In the genomic region with DNA sequence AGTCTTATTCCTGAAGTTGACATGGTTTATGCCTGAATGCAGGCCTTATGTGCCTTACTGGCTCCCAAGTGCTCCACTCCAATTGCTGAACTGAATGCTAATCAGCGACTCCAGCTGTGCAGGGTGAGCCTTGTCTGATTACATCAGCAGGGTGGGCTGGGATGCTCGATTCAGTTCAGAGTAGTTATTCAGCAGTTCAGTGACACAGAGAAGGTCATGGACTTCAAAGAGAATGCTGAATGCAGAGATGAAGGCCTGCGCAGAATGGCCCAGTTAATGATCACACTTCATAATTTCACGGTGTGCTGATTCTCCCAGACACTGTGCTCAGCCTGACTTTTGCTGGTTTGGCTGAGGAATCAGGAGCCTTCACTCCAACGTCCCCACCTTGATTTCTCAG, we compare ENCODE assay signal across 20 cellular contexts.
A peak's percentile ranks its signal among the peaks of the same experiment; 100 is the strongest.
DNase-seq lines count a peak whose midpoint lies in the region; ATAC-seq and TF ChIP-seq lines count a peak whose summit lies in the region.
"Had no signal": no experiment of that assay in that cellular context is flagged by ENCODE, and none has a peak within 500 bp of the region (broad histone marks: within the 10 kb centered on the region; RNA-seq: fewer than 3 reads in every experiment).

No MANE protein-coding gene starts in this region.

- no peaks in the 10 kb centered on the region for H3K36me3 ChIP-seq in CD8-positive, alpha-beta T cell (ENCODE audit: insufficient read depth, low read length)

- no peaks in the 10 kb centered on the region for H3K36me3 Mint-ChIP-seq in WTC11
- no peaks in the 10 kb centered on the region for H3K36me3 Mint-ChIP-seq in progenitor cell of endocrine pancreas (ENCODE audit: insufficient read depth)
- no peaks in the 10 kb centered on the region for H3K36me3 Mint-ChIP-seq in CD8-positive, alpha-beta T cell
- H3K36me3 Mint-ChIP-seq: activated CD4-positive, alpha-beta memory T cell treated with anti-CD3 and anti-CD28 coated beads for 36 hours; CD8-positive, alpha-beta memory T cell; natural killer cell had no signal

- no peaks in the 10 kb centered on the region for H3K27me3 ChIP-seq in CD8-positive, alpha-beta T cell (ENCODE audit: insufficient read depth, low read length)
- H3K27me3 ChIP-seq: body of pancreas had no signal

- CTCF ChIA-PET in WTC11 (lab: Charles Lee), result interaction anchor here (1.5 kb wide), 1 partner anchor 297 kb away, joined by 3 read pairs; no protein-coding TSS in a partner anchor
- CTCF ChIA-PET in CD8-positive, alpha-beta T cell (lab: Charles Lee), result no interaction called here

- no peaks in the 10 kb centered on the region for H3K4me1 ChIP-seq in CD8-positive, alpha-beta T cell (ENCODE audit: insufficient read depth, low read length)
- H3K4me1 ChIP-seq: body of pancreas had no signal

- H3K4me3 Mint-ChIP-seq in WTC11 (no peak overlapping the region), progenitor cell of endocrine pancreas (ENCODE audit: low read depth) (no peak overlapping the region)
- H3K4me3 Mint-ChIP-seq in CD8-positive, alpha-beta T cell, result no peak overlapping the region
- H3K4me3 Mint-ChIP-seq: activated CD4-positive, alpha-beta memory T cell treated with anti-CD3 and anti-CD28 coated beads for 36 hours; CD8-positive, alpha-beta memory T cell; natural killer cell had no signal

- H3K4me1 Mint-ChIP-seq in WTC11, result peaks cover 17% of the 10 kb centered on the region
- peaks cover 4% of the 10 kb centered on the region for H3K4me1 Mint-ChIP-seq in progenitor cell of endocrine pancreas (ENCODE audit: low read depth)
- no peaks in the 10 kb centered on the region for H3K4me1 Mint-ChIP-seq in CD8-positive, alpha-beta T cell (ENCODE audit: low read depth)
- H3K4me1 Mint-ChIP-seq: CD8-positive, alpha-beta memory T cell; natural killer cell had no signal

- no peak for TF ChIP-seq CTCF in WTC11 (IDR thresholded peaks at IDR 0.05)
- no peak for TF ChIP-seq CTCF in progenitor cell of endocrine pancreas (IDR thresholded peaks at IDR 0.05; ENCODE audit: unreplicated experiment)
- TF ChIP-seq CTCF in CD8-positive, alpha-beta T cell (IDR thresholded peaks at IDR 0.05), result no peak

- H3K27ac Mint-ChIP-seq in WTC11 (no peak overlapping the region), progenitor cell of endocrine pancreas (peak overlapping the region; percentile 50)
- H3K27ac Mint-ChIP-seq in CD8-positive, alpha-beta T cell, result no peak overlapping the region
- H3K27ac Mint-ChIP-seq: activated CD4-positive, alpha-beta memory T cell treated with anti-CD3 and anti-CD28 coated beads for 36 hours; CD8-positive, alpha-beta memory T cell; natural killer cell had no signal

- DNase-seq in NCI-H1417 (lab: John Stamatoyannopoulos, UW) (peak in 2 of 3 experiments; percentile 6 to 19), NCI-H1417 treated with DMSO at 0.1 percent for 48 hours (lab: John Stamatoyannopoulos, UW) (no peak), WTC11 (ENCODE audit: low spot score) (peak; percentile 14), iPS-NIHi11 (ENCODE audit: low spot score) (peak; percentile 31), progenitor cell of endocrine pancreas (ENCODE audit: low spot score, unreplicated experiment) (no peak), GM03348 (ENCODE audit: low spot score) (no peak)
- no peak for DNase-seq in CD8-positive, alpha-beta T cell
- DNase-seq: activated CD4-positive, alpha-beta memory T cell treated with anti-CD3 and anti-CD28 coated beads for 36 hours; activated gamma-delta T cell; body of pancreas; CD8-positive, alpha-beta memory T cell; effector memory CD4-positive, alpha-beta T cell; foreskin melanocyte; natural killer cell; NCI-H1105 treated with DMSO at 0.1 percent for 48 hours; NCI-H526; RPMI8226 had no signal

- H3K27me3 Mint-ChIP-seq in WTC11 (ENCODE audit: low read depth), result no peaks in the 10 kb centered on the region
- no peaks in the 10 kb centered on the region for H3K27me3 Mint-ChIP-seq in progenitor cell of endocrine pancreas
- H3K27me3 Mint-ChIP-seq in CD8-positive, alpha-beta T cell (ENCODE audit: low read depth), result peaks cover 3% of the 10 kb centered on the region
- H3K27me3 Mint-ChIP-seq: CD8-positive, alpha-beta memory T cell had no signal

- no peaks in the 10 kb centered on the region for H3K9me3 ChIP-seq in CD8-positive, alpha-beta T cell (ENCODE audit: low read length)
- H3K9me3 ChIP-seq: body of pancreas had no signal

- H3K9me3 Mint-ChIP-seq in WTC11 (no peaks in the 10 kb centered on the region), progenitor cell of endocrine pancreas (ENCODE audit: low read depth) (no peaks in the 10 kb centered on the region)
- H3K9me3 Mint-ChIP-seq in CD8-positive, alpha-beta T cell, result no peaks in the 10 kb centered on the region
- H3K9me3 Mint-ChIP-seq: activated CD4-positive, alpha-beta memory T cell treated with anti-CD3 and anti-CD28 coated beads for 36 hours had no signal

- POLR2A ChIA-PET in WTC11 (lab: Charles Lee), result interaction anchor here (0.5 kb wide), 1 partner anchor 296 kb away, joined by 3 read pairs; no protein-coding TSS in a partner anchor
- POLR2A ChIA-PET in CD8-positive, alpha-beta T cell (lab: Charles Lee), result no interaction called here

- H3K4me3 ChIP-seq in CD8-positive, alpha-beta T cell (ENCODE audit: low read depth, low read length), result no peak overlapping the region
- H3K4me3 ChIP-seq: body of pancreas, skin epidermis had no signal

- ATAC-seq in WTC11 (peak; percentile 67), GM21529 (IDR thresholded peaks at IDR 0.05; ENCODE audit: unreplicated experiment) (no peak)
- no peak for ATAC-seq in CD8-positive, alpha-beta T cell
- ATAC-seq: body of pancreas, natural killer cell had no signal

- intact Hi-C loops in CD8-positive, alpha-beta T cell (cut with DNase I, micrococcal nuclease), result no loop called here

- no peak overlapping the region for H3K27ac ChIP-seq in CD8-positive, alpha-beta T cell (ENCODE audit: low read depth, low read length)
- H3K27ac ChIP-seq: 22Rv1, body of pancreas, skin epidermis had no signal

TF ChIP-seq in WTC11, 78 proteins besides CTCF, POLR2A, EP300 and RAD21:
- peak; percentile 94 for TF ChIP-seq GABPB1 (CRISPR knock-in tag; IDR thresholded peaks at IDR 0.05)
- TF ChIP-seq, protein P1, sequence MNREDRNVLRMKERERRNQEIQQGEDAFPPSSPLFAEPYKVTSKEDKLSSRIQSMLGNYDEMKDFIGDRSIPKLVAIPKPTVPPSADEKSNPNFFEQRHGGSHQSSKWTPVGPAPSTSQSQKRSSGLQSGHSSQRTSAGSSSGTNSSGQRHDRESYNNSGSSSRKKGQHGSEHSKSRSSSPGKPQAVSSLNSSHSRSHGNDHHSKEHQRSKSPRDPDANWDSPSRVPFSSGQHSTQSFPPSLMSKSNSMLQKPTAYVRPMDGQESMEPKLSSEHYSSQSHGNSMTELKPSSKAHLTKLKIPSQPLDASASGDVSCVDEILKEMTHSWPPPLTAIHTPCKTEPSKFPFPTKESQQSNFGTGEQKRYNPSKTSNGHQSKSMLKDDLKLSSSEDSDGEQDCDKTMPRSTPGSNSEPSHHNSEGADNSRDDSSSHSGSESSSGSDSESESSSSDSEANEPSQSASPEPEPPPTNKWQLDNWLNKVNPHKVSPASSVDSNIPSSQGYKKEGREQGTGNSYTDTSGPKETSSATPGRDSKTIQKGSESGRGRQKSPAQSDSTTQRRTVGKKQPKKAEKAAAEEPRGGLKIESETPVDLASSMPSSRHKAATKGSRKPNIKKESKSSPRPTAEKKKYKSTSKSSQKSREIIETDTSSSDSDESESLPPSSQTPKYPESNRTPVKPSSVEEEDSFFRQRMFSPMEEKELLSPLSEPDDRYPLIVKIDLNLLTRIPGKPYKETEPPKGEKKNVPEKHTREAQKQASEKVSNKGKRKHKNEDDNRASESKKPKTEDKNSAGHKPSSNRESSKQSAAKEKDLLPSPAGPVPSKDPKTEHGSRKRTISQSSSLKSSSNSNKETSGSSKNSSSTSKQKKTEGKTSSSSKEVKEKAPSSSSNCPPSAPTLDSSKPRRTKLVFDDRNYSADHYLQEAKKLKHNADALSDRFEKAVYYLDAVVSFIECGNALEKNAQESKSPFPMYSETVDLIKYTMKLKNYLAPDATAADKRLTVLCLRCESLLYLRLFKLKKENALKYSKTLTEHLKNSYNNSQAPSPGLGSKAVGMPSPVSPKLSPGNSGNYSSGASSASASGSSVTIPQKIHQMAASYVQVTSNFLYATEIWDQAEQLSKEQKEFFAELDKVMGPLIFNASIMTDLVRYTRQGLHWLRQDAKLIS (CRISPR knock-in tag; IDR thresholded peaks at IDR 0.05; ENCODE audit: borderline replicate concordance), result no peak

Comparison
In these comparisons a context has a peak if more than half of its experiments do, and no peak if none do; other contexts are left out.
1. DNase-seq: peak in NCI-H1417 (2 of 3), WTC11 (single experiment) and iPS-NIHi11 (single experiment); none in NCI-H1417 treated with DMSO at 0.1 percent for 48 hours (single experiment), progenitor cell of endocrine pancreas (single experiment), CD8-positive, alpha-beta T cell (0 of 7) and GM03348 (single experiment).